8 cellular contexts compared by ENCODE assay signal in genomic region chr21:15058718-15059316, GRCh38. TPM values are rescaled to one million over a fixed set of nuclear protein-coding genes. Genes with fewer than 3 reads are reported as not detected.
DNase-seq lines count a peak whose midpoint lies in the region; ATAC-seq and TF ChIP-seq lines count a peak whose summit lies in the region.

No MANE protein-coding gene starts in this region.

- H3K27ac Mint-ChIP-seq in activated naive CD4-positive, alpha-beta T cell treated with anti-CD3 and anti-CD28 coated beads for 36 hours, result peak overlapping the region; percentile 70

- no peaks in the 10 kb centered on the region for H3K36me3 ChIP-seq in thoracic aorta

- H3K4me1 Mint-ChIP-seq in activated naive CD4-positive, alpha-beta T cell treated with anti-CD3 and anti-CD28 coated beads for 36 hours (ENCODE audit: low read depth), result peaks cover 76% of the 10 kb centered on the region

- CTCF ChIA-PET in activated naive CD4-positive, alpha-beta T cell treated with anti-CD3 and anti-CD28 coated beads for 36 hours (lab: Charles Lee), result no interaction called here

- no peaks in the 10 kb centered on the region for H3K36me3 Mint-ChIP-seq in activated naive CD4-positive, alpha-beta T cell treated with anti-CD3 and anti-CD28 coated beads for 36 hours (ENCODE audit: low read depth)

- H3K4me1 ChIP-seq in foreskin keratinocyte (peaks cover 25% of the 10 kb centered on the region), thoracic aorta (ENCODE audit: control insufficient read depth in 1 of 2, low read depth in 2 of 2) (peaks cover 37 to 81% of the 10 kb centered on the region in 2 donors)

- no peaks in the 10 kb centered on the region for H3K27me3 ChIP-seq in foreskin keratinocyte
- no peaks in the 10 kb centered on the region for H3K27me3 ChIP-seq in thoracic aorta (replicated peaks; ENCODE audit: insufficient read depth)

- peak overlapping the region; percentile 6 for H3K27ac ChIP-seq in foreskin keratinocyte
- H3K27ac ChIP-seq in thoracic aorta, result no peak overlapping the region

- ATAC-seq in foreskin keratinocyte (peak; percentile 26), thoracic aorta (ENCODE audit: insufficient number of reproducible peaks, low FRiP score, low read depth) (no peak)

- no peak for DNase-seq in activated naive CD4-positive, alpha-beta T cell treated with anti-CD3 and anti-CD28 coated beads for 36 hours
- no peak for DNase-seq in activated naive CD4-positive, alpha-beta T cell treated with Interleukin-2 at 50 U/mL for 16 hours
- DNase-seq in RKO (ENCODE audit: low spot score) (peak; percentile 5), foreskin keratinocyte (peak in 1 of 2 donors; percentile 23), thoracic aorta (ENCODE audit: low spot score) (no peak), middle frontal gyrus (ENCODE audit: extremely low spot score, low spot score) (no peak), SIG-M5 treated with dmso at 0.1 percent for 504 hours (lab: John Stamatoyannopoulos, UW; ENCODE audit: unreplicated experiment) (no peak), NCI-H1417 treated with DMSO at 0.1 percent for 48 hours (lab: John Stamatoyannopoulos, UW) (no peak)

- intact Hi-C loops in activated naive CD4-positive, alpha-beta T cell treated with anti-CD3 and anti-CD28 coated beads for 36 hours (cut with micrococcal nuclease), result loop anchor here (5.0 kb wide), 1 partner anchor 382 kb away; no protein-coding TSS in a partner anchor

- no peaks in the 10 kb centered on the region for H3K27me3 Mint-ChIP-seq in activated naive CD4-positive, alpha-beta T cell treated with anti-CD3 and anti-CD28 coated beads for 36 hours (ENCODE audit: low read depth)

- H3K4me3 Mint-ChIP-seq in activated naive CD4-positive, alpha-beta T cell treated with anti-CD3 and anti-CD28 coated beads for 36 hours, result peak overlapping the region; percentile 65

- peak overlapping the region; percentile 7 for H3K4me3 ChIP-seq in thoracic aorta

- no peak for TF ChIP-seq CTCF in foreskin keratinocyte (conservative IDR thresholded peaks at IDR 0.05)
- TF ChIP-seq CTCF in thoracic aorta (IDR thresholded peaks at IDR 0.05), result no peak

- no peaks in the 10 kb centered on the region for H3K9me3 ChIP-seq in thoracic aorta

- no peaks in the 10 kb centered on the region for H3K9me3 Mint-ChIP-seq in activated naive CD4-positive, alpha-beta T cell treated with anti-CD3 and anti-CD28 coated beads for 36 hours

RNA-seq across cellular contexts. Expression of gene NRIP1, which starts 6.0 kb away (rescaled TPM):
- total RNA-seq in activated naive CD4-positive, alpha-beta T cell treated with anti-CD3 and anti-CD28 coated beads for 36 hours, result 1 to 10 TPM; 6.1 to 6.5 TPM
- total RNA-seq in foreskin keratinocyte, result 28.4 and 41.9 TPM in 2 replicates
- 3.5 and 4.5 TPM in 2 replicates for polyA plus RNA-seq in foreskin keratinocyte
- total RNA-seq in thoracic aorta, result 10 to 100 TPM; 11.9 to 30.9 TPM
